17 cellular contexts compared by ENCODE assay signal in the genomic region with DNA sequence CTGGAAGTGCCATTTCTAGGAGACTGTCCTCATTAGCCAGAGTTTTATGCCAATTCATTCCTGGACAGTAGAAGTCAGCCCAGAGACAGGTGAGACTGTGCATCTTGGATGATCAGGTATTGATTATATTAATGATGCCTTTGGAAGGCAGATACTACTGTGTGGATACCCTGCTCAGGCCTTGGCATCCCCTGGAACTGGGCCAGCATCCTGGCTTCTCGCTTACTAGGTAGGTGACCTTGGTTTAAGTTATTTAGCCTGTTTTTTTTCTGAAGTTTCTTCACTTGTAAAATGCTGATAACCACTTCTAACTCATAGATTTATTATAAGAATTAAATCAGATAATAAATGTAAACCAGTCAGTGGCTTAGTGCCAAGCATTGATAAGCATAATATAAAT.
DNase-seq lines count a peak whose midpoint lies in the region; ATAC-seq, FAIRE-seq and TF ChIP-seq lines count a peak whose summit lies in the region.
"Had no signal": no experiment of that assay in that cellular context is flagged by ENCODE, and none has a peak within 500 bp of the region (broad histone marks: within the 10 kb centered on the region; RNA-seq: fewer than 3 reads in every experiment).

No MANE protein-coding gene starts in this region.

- H2BK20ac ChIP-seq in IMR-90 (ENCODE audit: low read depth, low read length) = no peak overlapping the region; the same call in 1 of the 2 replicates
- H2BK20ac ChIP-seq in H1 (ENCODE audit: low read length) = no peak overlapping the region

- TF ChIP-seq EP300 in H1 (IDR thresholded peaks at IDR 0.05; ENCODE audit: borderline replicate concordance in 1 of 2, low read depth in 2 of 2, low read length in 2 of 2) = no peak

- H3K23ac ChIP-seq in IMR-90 (ENCODE audit: low read depth, low read length) (no peak overlapping the region; the same call in 1 of the 2 replicates), H1 (ENCODE audit: insufficient read length) (no peak overlapping the region), mesendoderm (ENCODE audit: low read length) (no peak overlapping the region)

- no peak for DNase-seq in IMR-90
- no peak for DNase-seq in H1 (ENCODE audit: low read depth in 1 of 2, low spot score in 2 of 2)
- no peak for DNase-seq in mesendoderm
- peak; percentile 10 to 18 for DNase-seq in thyroid gland
- DNase-seq in DMS114 treated with DMSO at 0.1 percent for 48 hours (lab: John Stamatoyannopoulos, UW; ENCODE audit: unreplicated experiment) = no peak
- DNase-seq: C1 segment of cervical spinal cord; Calu3; CD4-positive, alpha-beta memory T cell; COR-L47; DMS153; DND-41; HFFc6 had no signal

- ATAC-seq in IMR-90 (ENCODE audit: low read depth) (no peak), SK-N-SH treated with all-trans-retinoic acid at 6 μM for 48 hours (no peak), HG03378 (IDR thresholded peaks at IDR 0.05; ENCODE audit: unreplicated experiment) (no peak)

- WGBS in IMR-90 (ENCODE audit: extremely low coverage in 2 of 2, insufficient read length in 1 of 2), 2 experiments = no CpG with 5 or more reads among the region's 1 CpG
- WGBS in H1 (ENCODE audit: extremely low coverage in 1 of 2, insufficient coverage in 1 of 2, insufficient read length in 1 of 2, insufficient replicate concordance in 2 of 2, low coverage in 1 of 2, low lambda C conversion rate in 2 of 2, missing lambda C conversion rate in 1 of 2), 2 experiments = 92% methylated on average over 1 of the region's 1 CpG; no CpG with 5 or more reads in 1 of the 2 experiments
- no CpG with 5 or more reads among the region's 1 CpG for WGBS in mesendoderm (ENCODE audit: extremely low coverage, insufficient coverage, low lambda C conversion rate)
- WGBS in thyroid gland, 2 donors = 95 to 98% methylated on average over 1 of the region's 1 CpG

- H2AK9ac ChIP-seq in IMR-90 (replicated peaks; ENCODE audit: low read depth, low read length, poor library complexity) = no peak overlapping the region

- no peaks in the 10 kb centered on the region for H3K9me3 ChIP-seq in IMR-90 (ENCODE audit: control insufficient read depth, insufficient read depth, low read length)
- H3K9me3 ChIP-seq in H1 (ENCODE audit: insufficient read depth in 2 of 2, low read depth in 1 of 2, low read length in 1 of 2) = no peaks in the 10 kb centered on the region
- H3K9me3 ChIP-seq in thyroid gland = no peaks in the 10 kb centered on the region
- H3K9me3 ChIP-seq: HAP-1 had no signal

- H3K4me1 ChIP-seq in IMR-90 (ENCODE audit: control insufficient read depth, insufficient read depth, low read length) (no peaks in the 10 kb centered on the region; the same call in 1 of the 2 replicates), H1 (replicated peaks in 1 of 4; ENCODE audit: control insufficient read depth in 3 of 4, insufficient read depth in 4 of 4, low read length in 3 of 4) (peaks cover 0 to 6% (median 0%) of the 10 kb centered on the region in 4 experiments; a peak in 2 of 7 replicates), mesendoderm (ENCODE audit: control insufficient read depth, low read depth, low read length) (peaks cover 2% of the 10 kb centered on the region), thyroid gland (peaks cover 7 to 16% of the 10 kb centered on the region in 2 donors)
- H3K4me1 ChIP-seq: HAP-1 had no signal

- H3K4ac ChIP-seq in IMR-90 (ENCODE audit: low read depth, low read length) (no peak overlapping the region), H1 (replicated peaks; ENCODE audit: insufficient read length, low read depth, low read length) (no peak overlapping the region), mesendoderm (ENCODE audit: low read depth, low read length) (peak overlapping the region; percentile 16)

- H2BK12ac ChIP-seq in H1 (ENCODE audit: low read depth, low read length) = no peak overlapping the region; the same call in 1 of the 2 replicates

- H3K36me3 ChIP-seq in IMR-90 (ENCODE audit: control insufficient read depth, insufficient read depth, low read length) = no peaks in the 10 kb centered on the region
- no peaks in the 10 kb centered on the region; a peak in 1 of 8 replicates for H3K36me3 ChIP-seq in H1 (ENCODE audit: control insufficient read depth in 2 of 4, insufficient read depth in 4 of 4, low read length in 3 of 4)
- H3K36me3 ChIP-seq in mesendoderm (ENCODE audit: control insufficient read depth, insufficient read depth, low read length) = no peaks in the 10 kb centered on the region
- H3K36me3 ChIP-seq in thyroid gland = no peaks in the 10 kb centered on the region
- H3K36me3 ChIP-seq: HAP-1 had no signal

- H3K4me3 ChIP-seq in IMR-90 (ENCODE audit: insufficient read depth, low read depth, low read length) (no peak overlapping the region), H1 (ENCODE audit: extremely low read depth in 1 of 4, insufficient read depth in 2 of 4, low read depth in 3 of 4, low read length in 4 of 4) (no peak overlapping the region), mesendoderm (ENCODE audit: low read length) (no peak overlapping the region), thyroid gland (replicated peaks in 1 of 3) (no peak overlapping the region)
- H3K4me3 ChIP-seq: HAP-1 had no signal

- H3K14ac ChIP-seq in IMR-90 (replicated peaks; ENCODE audit: low read depth, low read length) (no peak overlapping the region; the same call in 1 of the 2 replicates), H1 (ENCODE audit: insufficient read length) (no peak overlapping the region)

- H3K9ac ChIP-seq in IMR-90 (ENCODE audit: low read depth, low read length) (no peak overlapping the region), H1 (replicated peaks in 1 of 4; ENCODE audit: extremely low read depth in 1 of 4, low read depth in 3 of 4, low read length in 3 of 4) (no peak overlapping the region), mesendoderm (ENCODE audit: low read length) (no peak overlapping the region)

- CTCF ChIA-PET in IMR-90 (lab: Yijun Ruan, JAX) (no interaction called here), H1 (lab: Charles Lee; ENCODE audit: partially characterized antibody) (interaction anchor here (1.4 to 2.7 kb wide), 3 partner anchors 15 to 133 kb away, joined by 3 to 8 read pairs (median 3); no protein-coding TSS in a partner anchor)

- H3K27me3 ChIP-seq in IMR-90 (ENCODE audit: control insufficient read depth, insufficient read depth, low read length) (no peaks in the 10 kb centered on the region), H1 (replicated peaks in 1 of 4; ENCODE audit: control insufficient read depth in 3 of 4, extremely low read depth in 1 of 4, insufficient read depth in 3 of 4, low read length in 3 of 4) (no peaks in the 10 kb centered on the region), mesendoderm (ENCODE audit: insufficient read depth, low read length, poor library complexity) (no peaks in the 10 kb centered on the region), thyroid gland (no peaks in the 10 kb centered on the region)

- TF ChIP-seq RAD21 in IMR-90 (IDR thresholded peaks at IDR 0.05; ENCODE audit: low read length) = no peak
- no peak for TF ChIP-seq RAD21 in H1 (IDR thresholded peaks at IDR 0.05 in 1 of 2, conservative IDR thresholded peaks at IDR 0.05 in 1 of 2; ENCODE audit: low read depth in 2 of 2, low read length in 2 of 2)

- no TSS peak for BruUV-seq in IMR-90 (replicated peaks; lab: Mats Ljungman, UMichigan)

- H3K27ac ChIP-seq in IMR-90 (ENCODE audit: insufficient read depth, low read length) = no peak overlapping the region
- H3K27ac ChIP-seq in H1 (ENCODE audit: low read depth, low read length) = no peak overlapping the region
- no peak overlapping the region for H3K27ac ChIP-seq in mesendoderm (ENCODE audit: low read depth, low read length)
- no peak overlapping the region for H3K27ac ChIP-seq in thyroid gland

- H2AFZ ChIP-seq in IMR-90 (replicated peaks; ENCODE audit: low read length, poor library complexity) (no peak overlapping the region), H1 (ENCODE audit: low read length) (peak overlapping the region; percentile 10; the same call in 1 of the 2 replicates)

- intact Hi-C loops in IMR-90 (cut with micrococcal nuclease) = no loop called here
- intact Hi-C loops in thyroid gland (cut with DNase I) = no loop called here

- 0 out of 2 replicates have a peak overlapping the region, but pooled peaks have one; percentile 24 for H2AK5ac ChIP-seq in IMR-90 (ENCODE audit: low read depth, low read length)
- H2AK5ac ChIP-seq in H1 (ENCODE audit: low read depth, low read length) = no peak overlapping the region
- H2AK5ac ChIP-seq in mesendoderm (ENCODE audit: low read length) = no peak overlapping the region

- POLR2A ChIA-PET in IMR-90 (lab: Charles Lee; ENCODE audit: unreplicated experiment) (no interaction called here), H1 (lab: Charles Lee; ENCODE audit: partially characterized antibody) (no interaction called here)

- no peak overlapping the region for H3K56ac ChIP-seq in IMR-90 (ENCODE audit: extremely low read depth, insufficient read depth, low read length)
- H3K56ac ChIP-seq in H1 (replicated peaks; ENCODE audit: insufficient read length, low read depth, low read length) = no peak overlapping the region
- no peak overlapping the region for H3K56ac ChIP-seq in mesendoderm (ENCODE audit: low read length)

- TF ChIP-seq POLR2A in IMR-90 (IDR thresholded peaks at IDR 0.05; ENCODE audit: low read depth, low read length) (no peak), H1 (IDR thresholded peaks at IDR 0.05; ENCODE audit: control extremely low read depth in 1 of 2, low read depth in 2 of 2, low read length in 2 of 2) (no peak), thyroid gland (IDR thresholded peaks at IDR 0.05) (no peak)

- H4K8ac ChIP-seq in IMR-90 (ENCODE audit: low read depth in 2 of 2, low read length in 2 of 2) (no peak overlapping the region), H1 (ENCODE audit: extremely low read depth, insufficient read depth, low read length) (no peak overlapping the region), mesendoderm (ENCODE audit: low read depth, low read length) (no peak overlapping the region)

- H3K4me2 ChIP-seq in IMR-90 (ENCODE audit: low read depth, low read length) (no peak overlapping the region), H1 (ENCODE audit: insufficient read depth in 1 of 2, low read depth in 2 of 2, low read length in 2 of 2) (no peak overlapping the region), mesendoderm (ENCODE audit: low read length) (no peak overlapping the region)

- H2BK5ac ChIP-seq in IMR-90 (ENCODE audit: low read depth, low read length, poor library complexity, severe bottlenecking) = no peak overlapping the region
- H2BK5ac ChIP-seq in H1 (ENCODE audit: low read depth, low read length) = no peak overlapping the region
- no peak overlapping the region for H2BK5ac ChIP-seq in mesendoderm (ENCODE audit: low read length)

- H4K91ac ChIP-seq in IMR-90 (ENCODE audit: insufficient read depth, low read depth, low read length) (no peak overlapping the region; the same call in 1 of the 2 replicates), H1 (replicated peaks; ENCODE audit: insufficient read length, low read length) (no peak overlapping the region)

- no peak overlapping the region for H4K5ac ChIP-seq in IMR-90 (ENCODE audit: low read depth, low read length)
- H4K5ac ChIP-seq in H1 (ENCODE audit: insufficient read length, low read depth, low read length) = no peak overlapping the region
- H4K5ac ChIP-seq in mesendoderm (ENCODE audit: low read length) = no peak overlapping the region

- H2BK15ac ChIP-seq in IMR-90 (ENCODE audit: low read depth, low read length) = no peak overlapping the region
- no peak overlapping the region for H2BK15ac ChIP-seq in H1 (ENCODE audit: low read length)
- H2BK15ac ChIP-seq in mesendoderm (replicated peaks; ENCODE audit: low read depth) = no peak overlapping the region

- no peak for FAIRE-seq in H1 (lab: Jason Lieb, UNC)
- FAIRE-seq: G401.6, GM12892 had no signal

- H3K23me2 ChIP-seq in H1 (ENCODE audit: low read depth, low read length) = no peaks in the 10 kb centered on the region

- H3K9me1 ChIP-seq in IMR-90 (ENCODE audit: insufficient read depth, low read length) = no peaks in the 10 kb centered on the region

- H3K79me2 ChIP-seq in H1 (ENCODE audit: control insufficient read depth in 1 of 2, insufficient read depth in 2 of 2, low read length in 2 of 2) (no peaks in the 10 kb centered on the region), mesendoderm (ENCODE audit: control insufficient read depth, insufficient read depth, low read length) (no peaks in the 10 kb centered on the region)

- H3K79me1 ChIP-seq in IMR-90 (ENCODE audit: low read depth in 1 of 2, low read length in 2 of 2) (no peaks in the 10 kb centered on the region), H1 (ENCODE audit: low read depth, low read length) (no peaks in the 10 kb centered on the region), mesendoderm (ENCODE audit: low read length) (no peaks in the 10 kb centered on the region)

- dilution Hi-C loops in IMR-90 (cut with HindIII; ENCODE audit: low sequenced_read_pairs, unreplicated experiment) = no loop called here

- H2BK120ac ChIP-seq in IMR-90 (ENCODE audit: low read depth, low read length) (no peak overlapping the region), H1 (replicated peaks; ENCODE audit: low read depth, low read length) (no peak overlapping the region), mesendoderm (ENCODE audit: low read depth, low read length) (no peak overlapping the region)

- TF ChIP-seq CTCF in IMR-90 (conservative IDR thresholded peaks at IDR 0.05; ENCODE audit: low read depth, low read length) (no peak), H1 (IDR thresholded peaks at IDR 0.05; ENCODE audit: control extremely low read depth in 1 of 3, insufficient read depth in 1 of 3, low read depth in 1 of 3, low read length in 3 of 3) (no peak), thyroid gland (IDR thresholded peaks at IDR 0.05) (no peak)

- H3K18ac ChIP-seq in IMR-90 (ENCODE audit: low read depth, low read length) (no peak overlapping the region), H1 (ENCODE audit: extremely low read depth, low read length) (no peak overlapping the region), mesendoderm (ENCODE audit: low read length) (no peak overlapping the region)

- H4K20me1 ChIP-seq in IMR-90 (ENCODE audit: insufficient read depth, low read length) (no peaks in the 10 kb centered on the region), H1 (replicated peaks in 1 of 2; ENCODE audit: control insufficient read depth in 1 of 2, insufficient read depth in 2 of 2, low read length in 2 of 2) (no peaks in the 10 kb centered on the region)

- in situ Hi-C loops in IMR-90 (cut with MboI; ENCODE audit: low sequenced_read_pairs) = no loop called here

Comparison
In these comparisons a context has a peak if more than half of its experiments do, and no peak if none do; other contexts are left out.
1. DNase-seq: peak in thyroid gland (2 of 2); none in IMR-90 (single experiment), H1 (0 of 2), mesendoderm (single experiment) and DMS114 treated with DMSO at 0.1 percent for 48 hours (single experiment).